In the genomic region with DNA sequence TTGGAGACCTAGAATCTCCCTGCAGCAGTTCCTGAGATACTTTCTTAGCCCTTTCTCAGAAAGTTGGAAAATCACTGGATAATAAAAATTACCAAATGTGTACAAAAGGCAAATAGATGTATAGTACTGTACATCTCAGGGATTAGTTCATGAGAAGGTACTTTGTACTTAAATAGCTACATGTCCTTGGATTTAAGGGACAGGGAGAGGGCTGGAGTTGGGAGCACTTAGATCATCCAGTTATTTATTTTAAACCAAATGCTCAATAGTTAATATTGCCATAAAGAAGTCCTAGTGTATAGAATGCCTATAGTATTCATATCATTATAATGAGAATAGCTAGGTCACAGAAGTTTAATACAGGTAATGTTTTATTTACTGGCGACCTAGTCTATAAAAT, we compare ENCODE assay signal across 33 cellular contexts. TPM values are rescaled to one million over a fixed set of nuclear protein-coding genes. Genes with fewer than 3 reads are reported as not detected.
"Had no signal": no experiment of that assay in that cellular context is flagged by ENCODE, and none has a peak within 500 bp of the region (broad histone marks: within the 10 kb centered on the region; RNA-seq: fewer than 3 reads in every experiment).

No MANE protein-coding gene starts in this region.

- H3K27ac ChIP-seq: adrenal gland, ascending aorta, body of pancreas, brain microvascular endothelial cell, breast epithelium, cardiac muscle cell had no signal

- H3K9me3 ChIP-seq: adrenal gland, ascending aorta, body of pancreas, breast epithelium had no signal

- DNase-seq: activated effector memory CD4-positive, alpha-beta T cell treated with anti-CD3 and anti-CD28 coated beads, Interleukin-2, amount 50 U/mL, for 16 hours; activated effector memory CD4-positive, alpha-beta T cell treated with Interleukin-2 at 50 U/mL for 16 hours; activated gamma-delta T cell; activated gamma-delta T cell treated with Interleukin-2 at 50 U/mL for 16 hours; activated naive CD4-positive, alpha-beta T cell; activated naive CD4-positive, alpha-beta T cell treated with anti-CD3 and anti-CD28 coated beads for 36 hours; activated naive CD4-positive, alpha-beta T cell treated with anti-CD3 and anti-CD28 coated beads, Interleukin-2, amount 10 ng/mL, durations not matched to agents 7 days and 5 days; activated naive CD4-positive, alpha-beta T cell treated with anti-CD3 and anti-CD28 coated beads, Interleukin-2, amount 50 U/mL, for 16 hours; activated naive CD4-positive, alpha-beta T cell treated with Interleukin-2 at 50 U/mL for 16 hours; activated naive CD8-positive, alpha-beta T cell treated with anti-CD3 and anti-CD28 coated beads for 36 hours; activated naive CD8-positive, alpha-beta T cell treated with anti-CD3 and anti-CD28 coated beads, Interleukin-2, amount 10 ng/mL, durations not matched to agents 7 days and 5 days; activated naive CD8-positive, alpha-beta T cell treated with anti-CD3 and anti-CD28 coated beads, Interleukin-2, amount 50 U/mL, for 24 hours; activated T-cell treated with anti-CD3 and anti-CD28 coated beads, Interleukin-2, amount 50 U/mL, for 24 hours; activated T-cell treated with anti-CD3 and anti-CD28 coated beads, Interleukin-2, amount 50 U/mL, for 4 hours; activated T-cell treated with anti-CD3 and anti-CD28 coated beads, Interleukin-2, amount 50 U/mL, for 48 hours; activated T-cell treated with anti-CD3 and anti-CD28 coated beads, Interleukin-2, amount 50 U/mL, for 72 hours; adrenal gland; amniotic stem cell; amygdala; anterior cingulate cortex; aorta; body of pancreas; brain microvascular endothelial cell; caudate nucleus; central memory CD4-positive, alpha-beta T cell; cerebellar nuclear complex had no signal

- H3K4me1 ChIP-seq: adrenal gland, ascending aorta, body of pancreas, breast epithelium had no signal

- H3K36me3 ChIP-seq: adrenal gland, ascending aorta, brain microvascular endothelial cell, breast epithelium, cardiac muscle cell had no signal

- H3K4me3 ChIP-seq: adrenal gland, ascending aorta, body of pancreas, breast epithelium, cardiac muscle cell had no signal

- ATAC-seq: activated naive CD4-positive, alpha-beta T cell treated with anti-CD3 and anti-CD28 coated beads, Interleukin-2, amount 50 U/mL, for 72 hours; activated naive CD8-positive, alpha-beta T cell treated with anti-CD3 and anti-CD28 coated beads, Interleukin-2, amount 50 U/mL, for 24 hours; activated T-cell treated with anti-CD3 and anti-CD28 coated beads, Interleukin-2, amount 50 U/mL, for 4 hours; activated T-cell treated with anti-CD3 and anti-CD28 coated beads, Interleukin-2, amount 50 U/mL, for 72 hours; activated T-helper 17 cell treated with anti-CD3 and anti-CD28 coated beads, Interleukin-2, amount 50 U/mL, for 72 hours; body of pancreas had no signal

- FAIRE-seq: astrocyte, bronchial epithelial cell had no signal

- H3K27me3 ChIP-seq: adrenal gland, ascending aorta, body of pancreas, brain microvascular endothelial cell, breast epithelium, cardiac muscle cell had no signal

RNA-seq across cellular contexts. Expression of a gene that starts 13.4 kb away (rescaled TPM):
- total RNA-seq: ascending aorta, body of pancreas had no signal
